19 cellular contexts compared by ENCODE assay signal in genomic region chr14:100052819-100053218, GRCh38.
"Had no signal": no experiment of that assay in that cellular context is flagged by ENCODE, and none has a peak within 500 bp of the region (broad histone marks: within the 10 kb centered on the region; RNA-seq: fewer than 3 reads in every experiment).

No MANE protein-coding gene starts in this region.

- DNase-seq: KBM-7; MV-4-11; NCI-H1048; NCI-H1105; NCI-H1417; NCI-H1436 treated with DMSO at 0.1 percent for 48 hours; NCI-H1694; NCI-H187 treated with DMSO at 0.1 percent for 48 hours; NCI-H2029 treated with DMSO at 0.1 percent for 48 hours; NCI-H2227 treated with DMSO at 0.1 percent for 48 hours; NCI-H526 treated with DMSO at 0.1 percent for 48 hours; NCI-H774; NK-92 treated with Interleukin-12 subunit alpha and Interleukin-12 subunit beta, amount 100 ng/mL, for 24 hours; PC-3; SHP77; SK-N-SH; SW 1271; T-cell had no signal

- H3K9me3 Mint-ChIP-seq: T-cell had no signal

- ATAC-seq: Panc1, PC-3, T-cell had no signal

- H3K36me3 Mint-ChIP-seq: T-cell had no signal

- H3K27ac Mint-ChIP-seq: T-cell had no signal

- H3K4me3 Mint-ChIP-seq: T-cell had no signal

- H3K27me3 Mint-ChIP-seq: T-cell had no signal
